ENCODE assay signal across 19 cellular contexts in genomic region chr16:28126684-28127620, GRCh38.
A peak's percentile ranks its signal among the peaks of the same experiment; 100 is the strongest.
DNase-seq lines count a peak whose midpoint lies in the region; ATAC-seq and TF ChIP-seq lines count a peak whose summit lies in the region.
"Had no signal": no experiment of that assay in that cellular context is flagged by ENCODE, and none has a peak within 500 bp of the region (broad histone marks: within the 10 kb centered on the region; RNA-seq: fewer than 3 reads in every experiment).

No MANE protein-coding gene starts in this region.

- H3K9me3 Mint-ChIP-seq in CD4-positive, alpha-beta memory T cell: no peaks in the 10 kb centered on the region
- no peaks in the 10 kb centered on the region for H3K9me3 Mint-ChIP-seq in neural progenitor cell

- intact Hi-C loops in CD4-positive, alpha-beta memory T cell (cut with micrococcal nuclease): no loop called here
- intact Hi-C loops in aorta (cut with DNase I): no loop called here

- peak overlapping the region; percentile 36 to 88 (median 83) for H3K27ac Mint-ChIP-seq in CD4-positive, alpha-beta memory T cell
- H3K27ac Mint-ChIP-seq in neural progenitor cell: peak overlapping the region; percentile 4

- no peak overlapping the region for H3K27ac ChIP-seq in CD4-positive, alpha-beta memory T cell (ENCODE audit: low read depth, low read length)
- no peak overlapping the region for H3K27ac ChIP-seq in neural progenitor cell
- no peak overlapping the region for H3K27ac ChIP-seq in aorta (ENCODE audit: low read depth in 1 of 2, low read length in 2 of 2)
- H3K27ac ChIP-seq: adrenal gland, cardiac muscle cell, HL-60, PC-9, prostate gland had no signal

- WGBS in aorta, 2 donors: 94 to 95% methylated on average over 14 of the region's 14 CpGs

- H2AFZ ChIP-seq in neural progenitor cell (replicated peaks): no peak overlapping the region
- H2AFZ ChIP-seq: PC-9 had no signal

- no peaks in the 10 kb centered on the region for H3K4me1 ChIP-seq in CD4-positive, alpha-beta memory T cell (ENCODE audit: insufficient read depth, low read length)
- H3K4me1 ChIP-seq in neural progenitor cell (no peaks in the 10 kb centered on the region), aorta (ENCODE audit: control insufficient read depth in 1 of 2, insufficient read depth in 2 of 2, low read length in 2 of 2) (no peaks in the 10 kb centered on the region)
- H3K4me1 ChIP-seq: adrenal gland, prostate gland had no signal

- DNase-seq in CD4-positive, alpha-beta memory T cell: no peak
- DNase-seq in amniotic epithelial cell (ENCODE audit: low read depth): peak; percentile 64
- no peak for DNase-seq in neural progenitor cell (ENCODE audit: low spot score)
- no peak for DNase-seq in GM13977 (ENCODE audit: low spot score)
- no peak for DNase-seq in aorta
- no peak for DNase-seq in SK-N-DZ (ENCODE audit: low spot score)
- DNase-seq: activated T-cell treated with anti-CD3 and anti-CD28 coated beads for 4 hours; adrenal gland; DND-41; mesendoderm; NCI-H1694 treated with DMSO at 0.1 percent for 48 hours; PC-9; small intestine; stimulated activated CD4-positive, alpha-beta T cell treated with anti-CD3 and anti-CD28 coated beads, Interleukin-4, amount 100 ng/mL, for 1 hour had no signal

- H3K4me3 Mint-ChIP-seq in CD4-positive, alpha-beta memory T cell: peak overlapping the region in 1 of 8 donors; percentile 53
- H3K4me3 Mint-ChIP-seq in neural progenitor cell: no peak overlapping the region

- no peaks in the 10 kb centered on the region for H3K27me3 ChIP-seq in CD4-positive, alpha-beta memory T cell (ENCODE audit: insufficient read depth, low read length)
- H3K27me3 ChIP-seq in neural progenitor cell: no peaks in the 10 kb centered on the region
- H3K27me3 ChIP-seq in aorta (ENCODE audit: control insufficient read depth in 1 of 2, insufficient read depth in 2 of 2, low read length in 1 of 2): no peaks in the 10 kb centered on the region
- H3K27me3 ChIP-seq: adrenal gland, cardiac muscle cell had no signal

- H3K4me3 ChIP-seq in CD4-positive, alpha-beta memory T cell (ENCODE audit: low read length in 2 of 2): no peak overlapping the region
- H3K4me3 ChIP-seq in neural progenitor cell: no peak overlapping the region
- no peak overlapping the region for H3K4me3 ChIP-seq in aorta (ENCODE audit: low read length in 2 of 2)
- H3K4me3 ChIP-seq: adrenal gland, cardiac muscle cell, PC-9, prostate gland had no signal

- no peak overlapping the region for H3K9ac ChIP-seq in neural progenitor cell

- peaks cover 69 to 93% of the 10 kb centered on the region in 2 donors for H3K36me3 Mint-ChIP-seq in CD4-positive, alpha-beta memory T cell
- H3K36me3 Mint-ChIP-seq in neural progenitor cell: peaks cover 25% of the 10 kb centered on the region

- H3K4me2 ChIP-seq in neural progenitor cell: no peak overlapping the region
- H3K4me2 ChIP-seq: PC-9 had no signal

- TF ChIP-seq CTCF in neural progenitor cell (IDR thresholded peaks at IDR 0.05) (no peak), GM13977 (IDR thresholded peaks at IDR 0.05; ENCODE audit: extremely low read depth, insufficient read depth, missing control alignments) (no peak)

- H3K9me3 ChIP-seq in CD4-positive, alpha-beta memory T cell (ENCODE audit: control insufficient read depth in 1 of 2, low read length in 2 of 2): no peaks in the 10 kb centered on the region
- no peaks in the 10 kb centered on the region for H3K9me3 ChIP-seq in neural progenitor cell (ENCODE audit: low read depth)
- H3K9me3 ChIP-seq in aorta (ENCODE audit: control insufficient read depth, low read length): no peaks in the 10 kb centered on the region
- H3K9me3 ChIP-seq: adrenal gland, prostate gland had no signal

- H3K27me3 Mint-ChIP-seq in CD4-positive, alpha-beta memory T cell: no peaks in the 10 kb centered on the region
- H3K27me3 Mint-ChIP-seq in neural progenitor cell (ENCODE audit: insufficient read depth, low read depth): no peaks in the 10 kb centered on the region

- POLR2A ChIA-PET in CD4-positive, alpha-beta memory T cell (lab: Charles Lee; ENCODE audit: partially characterized antibody): interaction anchor here (1.2 kb wide), 1 partner anchor 14 kb away, joined by 4 read pairs; no protein-coding TSS in a partner anchor

- CTCF ChIA-PET in CD4-positive, alpha-beta memory T cell (lab: Charles Lee; ENCODE audit: partially characterized antibody): interaction anchor here (0.5 to 18.4 kb wide), 2 partner anchors 86 to 916 kb away, joined by 3 to 569 read pairs; partner anchors contain the start of gene XPO6

- H3F3A ChIP-seq in neural progenitor cell (ENCODE audit: low read depth): no peaks in the 10 kb centered on the region

- no peaks in the 10 kb centered on the region for H4K20me1 ChIP-seq in neural progenitor cell (ENCODE audit: low read depth)

- peaks cover 95% of the 10 kb centered on the region for H3K36me3 ChIP-seq in CD4-positive, alpha-beta memory T cell (ENCODE audit: insufficient read depth, low read length)
- H3K36me3 ChIP-seq in neural progenitor cell (peaks cover under 1% of the 10 kb centered on the region), aorta (ENCODE audit: control insufficient read depth in 1 of 2, insufficient read depth in 2 of 2, low read length in 1 of 2) (peaks cover 2 to 4% of the 10 kb centered on the region in 2 donors)

- no peaks in the 10 kb centered on the region for H3K79me2 ChIP-seq in neural progenitor cell (ENCODE audit: low read depth)

- ATAC-seq in HG02610 (IDR thresholded peaks at IDR 0.05; ENCODE audit: unreplicated experiment): peak; percentile 48
- no peak for ATAC-seq in HG02798 (IDR thresholded peaks at IDR 0.05; ENCODE audit: poor library complexity, unreplicated experiment)
- no peak for ATAC-seq in aorta (ENCODE audit: low FRiP score)

- peaks cover 7 to 22% (median 20%) of the 10 kb centered on the region in 4 donors for H3K4me1 Mint-ChIP-seq in CD4-positive, alpha-beta memory T cell
- peaks cover 7% of the 10 kb centered on the region for H3K4me1 Mint-ChIP-seq in neural progenitor cell

- in situ Hi-C loops in GM13977 (cut with MboI; ENCODE audit: low pct_unique_long_range_greater_than_20kb, low sequenced_read_pairs, unreplicated experiment): no loop called here
